Comparison of ENCODE assay signal across 20 cellular contexts in the genomic region with DNA sequence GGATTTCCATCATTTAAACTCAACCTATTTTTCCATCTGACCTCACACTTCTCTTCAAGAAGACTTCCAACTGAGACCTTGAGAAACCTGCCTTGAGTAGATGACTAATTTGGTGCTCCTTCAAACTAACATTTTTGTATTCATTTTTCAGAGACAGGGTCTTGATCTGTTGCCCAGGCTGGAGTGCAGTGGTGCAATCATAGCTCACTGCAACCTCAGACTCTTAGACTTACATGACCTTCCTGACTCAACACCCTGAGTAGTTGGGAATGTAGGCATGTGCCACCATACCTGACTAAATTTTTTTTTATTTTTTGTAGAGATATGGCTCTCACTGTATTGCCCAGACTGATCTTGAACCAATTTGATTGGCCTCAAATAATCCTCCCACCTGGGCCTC.
A peak's percentile ranks its signal among the peaks of the same experiment; 100 is the strongest.
DNase-seq lines count a peak whose midpoint lies in the region; ATAC-seq, FAIRE-seq and TF ChIP-seq lines count a peak whose summit lies in the region.
"Had no signal": no experiment of that assay in that cellular context is flagged by ENCODE, and none has a peak within 500 bp of the region (broad histone marks: within the 10 kb centered on the region; RNA-seq: fewer than 3 reads in every experiment).

No MANE protein-coding gene starts in this region.

- no peak for TF ChIP-seq POLR2A in H54 (IDR thresholded peaks at IDR 0.05; ENCODE audit: low read depth, low read length)

- H4K8ac ChIP-seq in H9 (replicated peaks; ENCODE audit: insufficient read length, low read depth, low read length) (no peak overlapping the region), trophoblast cell (ENCODE audit: low read depth, low read length) (no peak overlapping the region)

- H2BK15ac ChIP-seq in H9 (ENCODE audit: low read depth, low read length) = no peak overlapping the region

- H3K4me2 ChIP-seq in H9 (ENCODE audit: insufficient read depth, insufficient read length, low read length) (no peak overlapping the region), trophoblast cell (ENCODE audit: low read length) (no peak overlapping the region)
- H3K4me2 ChIP-seq: BLaER1 treated with 17β-estradiol and CSF1 and Interleukin-3, amounts not matched to agents 10 nM and 100 nM had no signal

- CTCF ChIA-PET in WTC11 (lab: Charles Lee) = no interaction called here

- H3K23ac ChIP-seq in H9 (ENCODE audit: insufficient read length, low read depth, low read length) (no peak overlapping the region), trophoblast cell (ENCODE audit: low read length) (no peak overlapping the region)

- H4K91ac ChIP-seq in H9 (ENCODE audit: insufficient read length, low read depth, low read length) (no peak overlapping the region), trophoblast cell (ENCODE audit: low read depth, low read length) (no peak overlapping the region)

- H3K4me1 ChIP-seq in H9 (ENCODE audit: insufficient read depth, low read length) (no peaks in the 10 kb centered on the region; the same call in 1 of the 2 replicates), trophoblast cell (ENCODE audit: control insufficient read depth in 1 of 2, insufficient read depth in 2 of 2, low read length in 2 of 2) (no peaks in the 10 kb centered on the region)

- FAIRE-seq in H54 (lab: Jason Lieb, UNC) = no peak
- FAIRE-seq: GM12891, GM19239 had no signal

- H3K4me1 Mint-ChIP-seq in H9 (peaks cover 33 to 39% of the 10 kb centered on the region in 2 experiments), WTC11 (peaks cover 44% of the 10 kb centered on the region)
- H3K4me1 Mint-ChIP-seq: B cell had no signal

- H3K14ac ChIP-seq in H9 (ENCODE audit: insufficient read depth, low read length) = no peak overlapping the region
- no peak overlapping the region for H3K14ac ChIP-seq in trophoblast cell (ENCODE audit: low read length)

- H3K27ac ChIP-seq in H9 (ENCODE audit: insufficient read length, low read depth, low read length) = peak overlapping the region; percentile 97
- H3K27ac ChIP-seq in trophoblast cell (ENCODE audit: low read depth, low read length) = no peak overlapping the region
- H3K27ac ChIP-seq: BLaER1 treated with 17β-estradiol and CSF1 and Interleukin-3, amounts not matched to agents 10 nM and 100 nM; HL-60 had no signal

- no peak overlapping the region for H3K4me3 Mint-ChIP-seq in H9
- no peak overlapping the region for H3K4me3 Mint-ChIP-seq in WTC11
- H3K4me3 Mint-ChIP-seq: B cell; CD8-positive, alpha-beta T cell had no signal

- no peaks in the 10 kb centered on the region for H3K36me3 ChIP-seq in trophoblast cell (ENCODE audit: control insufficient read depth in 1 of 2, insufficient read depth in 2 of 2, low read length in 2 of 2)
- H3K36me3 ChIP-seq: BLaER1 treated with 17β-estradiol and CSF1 and Interleukin-3, amounts not matched to agents 10 nM and 100 nM had no signal

- H3K9me3 ChIP-seq in H9 (ENCODE audit: control insufficient read depth, low read depth, low read length) (no peaks in the 10 kb centered on the region), trophoblast cell (ENCODE audit: insufficient read depth, low read depth, low read length) (no peaks in the 10 kb centered on the region)
- H3K9me3 ChIP-seq: BLaER1 treated with 17β-estradiol and CSF1 and Interleukin-3, amounts not matched to agents 10 nM and 100 nM had no signal

- H3K9me3 Mint-ChIP-seq in H9 = peaks cover 0 to 1% of the 10 kb centered on the region in 2 experiments; a peak in 1 of 5 replicates
- H3K9me3 Mint-ChIP-seq in WTC11 = peaks cover 24% of the 10 kb centered on the region
- H3K9me3 Mint-ChIP-seq: CD8-positive, alpha-beta T cell had no signal

- H3K36me3 Mint-ChIP-seq in H9 (ENCODE audit: insufficient read depth in 1 of 3, low read depth in 3 of 3) (no peaks in the 10 kb centered on the region; a peak in 2 of 7 replicates), WTC11 (peaks cover 4% of the 10 kb centered on the region; the same call in 1 of the 2 replicates)
- H3K36me3 Mint-ChIP-seq: CD8-positive, alpha-beta T cell had no signal

- H3K56ac ChIP-seq in H9 (ENCODE audit: insufficient read length, low read depth, low read length) = no peak overlapping the region

- H3K79me2 ChIP-seq in H9 (ENCODE audit: insufficient read depth, low read length) (no peaks in the 10 kb centered on the region), trophoblast cell (ENCODE audit: control insufficient read depth, insufficient read depth, low read length, poor library complexity) (no peaks in the 10 kb centered on the region)

- H2BK12ac ChIP-seq in H9 (ENCODE audit: insufficient read length, low read depth, low read length) = no peak overlapping the region
- H2BK12ac ChIP-seq in trophoblast cell (ENCODE audit: low read length) = no peak overlapping the region

- TF ChIP-seq CTCF in H9 (conservative IDR thresholded peaks at IDR 0.05) = no peak
- no peak for TF ChIP-seq CTCF in WTC11 (IDR thresholded peaks at IDR 0.05)
- no peak for TF ChIP-seq CTCF in fibroblast of villous mesenchyme (IDR thresholded peaks at IDR 0.05; ENCODE audit: insufficient read depth, low read depth, low read length)

- no peak overlapping the region for H2BK5ac ChIP-seq in H9 (ENCODE audit: insufficient read length, low read length)
- H2BK5ac ChIP-seq in trophoblast cell (ENCODE audit: low read depth, low read length, poor library complexity) = no peak overlapping the region

- no peak overlapping the region for H3K4ac ChIP-seq in H9 (ENCODE audit: low read depth, low read length)
- H3K4ac ChIP-seq in trophoblast cell (ENCODE audit: low read depth, low read length) = no peak overlapping the region

- H3K79me1 ChIP-seq in H9 (ENCODE audit: insufficient read depth, low read depth, low read length, poor library complexity, severe bottlenecking) (no peaks in the 10 kb centered on the region), trophoblast cell (ENCODE audit: low read length) (no peaks in the 10 kb centered on the region)

- DNase-seq in H9 = no peak
- DNase-seq in WTC11 (ENCODE audit: low spot score) = no peak
- peak; percentile 4 for DNase-seq in fibroblast of villous mesenchyme (ENCODE audit: low read depth)
- peak; percentile 24 to 44 for DNase-seq in trophoblast cell
- DNase-seq in H54 (ENCODE audit: insufficient read length, low spot score) = no peak
- DNase-seq: 8988T; CD8-positive, alpha-beta T cell; COR-L47; DMS 273 treated with DMSO at 0.1 percent for 48 hours; DMS53; GOT3; HCEC 1CT; KG1 had no signal

- H2AFZ ChIP-seq in H9 (ENCODE audit: low read length) = no peak overlapping the region
- H2AFZ ChIP-seq in trophoblast cell (ENCODE audit: insufficient read depth, low read length, poor library complexity) = no peak overlapping the region

- H2AK5ac ChIP-seq in H9 (ENCODE audit: insufficient read length, low read length) = no peak overlapping the region
- no peak overlapping the region for H2AK5ac ChIP-seq in trophoblast cell (ENCODE audit: low read length)

- H3K27ac Mint-ChIP-seq in H9 (peak overlapping the region in 1 of 3 experiments; percentile 90; a peak in 1 of 7 replicates), WTC11 (peak overlapping the region; percentile 93; the same call in 1 of the 2 replicates)
- H3K27ac Mint-ChIP-seq: B cell; CD8-positive, alpha-beta T cell had no signal

- no peaks in the 10 kb centered on the region for H3K27me3 Mint-ChIP-seq in H9 (ENCODE audit: low read depth)
- no peaks in the 10 kb centered on the region for H3K27me3 Mint-ChIP-seq in WTC11 (ENCODE audit: low read depth)

- no peak overlapping the region for H2BK120ac ChIP-seq in H9 (ENCODE audit: low read depth, low read length, poor library complexity, severe bottlenecking)
- H2BK120ac ChIP-seq in trophoblast cell (ENCODE audit: insufficient read depth, low read length, poor library complexity) = no peak overlapping the region

- H3T11ph ChIP-seq in H9 (ENCODE audit: low read length) = no peak overlapping the region

- no peaks in the 10 kb centered on the region for H3K27me3 ChIP-seq in H9 (ENCODE audit: insufficient read depth, low read length)
- no peaks in the 10 kb centered on the region for H3K27me3 ChIP-seq in trophoblast cell (ENCODE audit: insufficient read depth, low read length)
- H3K27me3 ChIP-seq: BLaER1 treated with 17β-estradiol and CSF1 and Interleukin-3, amounts not matched to agents 10 nM and 100 nM had no signal

- H4K20me1 ChIP-seq in H9 (ENCODE audit: control insufficient read depth, insufficient read depth, insufficient read length) = no peaks in the 10 kb centered on the region
- H4K20me1 ChIP-seq: BLaER1 treated with 17β-estradiol and CSF1 and Interleukin-3, amounts not matched to agents 10 nM and 100 nM had no signal

- no peak overlapping the region for H4K5ac ChIP-seq in H9 (ENCODE audit: insufficient read length, low read depth, low read length)

- no peaks in the 10 kb centered on the region for H3K23me2 ChIP-seq in H9 (ENCODE audit: insufficient read length, low read depth, low read length, poor library complexity, severe bottlenecking)

- H3K4me3 ChIP-seq in fibroblast of villous mesenchyme (ENCODE audit: low read depth, low read length) (no peak overlapping the region), trophoblast cell (ENCODE audit: low read depth, low read length) (no peak overlapping the region)
- H3K4me3 ChIP-seq: BLaER1 treated with 17β-estradiol and CSF1 and Interleukin-3, amounts not matched to agents 10 nM and 100 nM had no signal

- H2BK20ac ChIP-seq in H9 (ENCODE audit: low read depth, low read length, poor library complexity, severe bottlenecking) = no peak overlapping the region

- POLR2A ChIA-PET in WTC11 (lab: Charles Lee) = no interaction called here

- H4K12ac ChIP-seq in trophoblast cell (ENCODE audit: low read depth, low read length) = no peak overlapping the region

- H3K18ac ChIP-seq in H9 (ENCODE audit: insufficient read length, low read depth, low read length) (no peak overlapping the region), trophoblast cell (ENCODE audit: low read length) (no peak overlapping the region)

- no peak for ATAC-seq in WTC11
- ATAC-seq in HG02678 (IDR thresholded peaks at IDR 0.05; ENCODE audit: unreplicated experiment) = no peak
- no peak for ATAC-seq in GM19455 (IDR thresholded peaks at IDR 0.05; ENCODE audit: unreplicated experiment)
- ATAC-seq: CD8-positive, alpha-beta T cell had no signal

- no peak overlapping the region for H3K9ac ChIP-seq in H9 (ENCODE audit: extremely low read depth, insufficient read length, low read length)
- no peak overlapping the region for H3K9ac ChIP-seq in trophoblast cell (ENCODE audit: low read length)
- H3K9ac ChIP-seq: BLaER1 treated with 17β-estradiol and CSF1 and Interleukin-3, amounts not matched to agents 10 nM and 100 nM had no signal

TF ChIP-seq in WTC11, 78 proteins besides CTCF, POLR2A, EP300 and RAD21:
- TF ChIP-seq NR3C1 (CRISPR knock-in tag; conservative IDR thresholded peaks at IDR 0.05; ENCODE audit: low read depth) = no peak
- TF ChIP-seq ZNF121 (CRISPR knock-in tag; IDR thresholded peaks at IDR 0.05) = peak; percentile 93

Comparison
In these comparisons a context has a peak if more than half of its experiments do, and no peak if none do; other contexts are left out.
1. DNase-seq: peak in fibroblast of villous mesenchyme (single experiment) and trophoblast cell (2 of 2); none in H9 (single experiment), WTC11 (single experiment) and H54 (single experiment).